ENCODE assay signal across 11 cellular contexts in the genomic region with DNA sequence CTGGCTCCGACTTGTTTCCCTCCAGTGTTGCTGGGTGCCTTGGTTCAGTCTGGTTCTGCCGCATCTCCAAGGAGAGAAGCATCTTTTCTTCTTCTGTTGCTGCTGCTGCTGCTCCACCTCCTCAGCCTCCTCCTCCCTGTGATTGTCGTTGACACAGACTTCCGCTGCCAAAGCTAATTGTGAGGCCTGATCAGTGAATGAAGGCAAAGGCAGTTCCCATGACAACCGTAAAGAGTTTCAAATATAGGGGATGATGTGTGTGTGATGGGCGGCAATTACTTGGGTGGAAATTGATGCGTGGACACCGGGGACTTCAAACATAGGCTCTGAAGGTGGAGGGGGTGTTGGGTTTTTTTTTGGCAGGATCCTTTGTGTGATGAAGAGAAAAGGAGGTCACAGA. TPM values are rescaled to one million over a fixed set of nuclear protein-coding genes. Genes with fewer than 3 reads are reported as not detected.
DNase-seq lines count a peak whose midpoint lies in the region; ATAC-seq, FAIRE-seq and TF ChIP-seq lines count a peak whose summit lies in the region.
"Had no signal": no experiment of that assay in that cellular context is flagged by ENCODE, and none has a peak within 500 bp of the region (broad histone marks: within the 10 kb centered on the region; RNA-seq: fewer than 3 reads in every experiment).

No MANE protein-coding gene starts in this region.

- ATAC-seq in CD4-positive, alpha-beta T cell (ENCODE audit: poor library complexity) = peak; percentile 58
- ATAC-seq in naive thymus-derived CD4-positive, alpha-beta T cell = peak; percentile 43
- no peak for ATAC-seq in HG02981 (IDR thresholded peaks at IDR 0.05; ENCODE audit: unreplicated experiment)

- H3K4me3 Mint-ChIP-seq in CD4-positive, alpha-beta T cell = peak overlapping the region; percentile 12
- peak overlapping the region; percentile 75 for H3K4me3 Mint-ChIP-seq in activated naive CD4-positive, alpha-beta T cell treated with anti-CD3 and anti-CD28 coated beads, Interleukin-2, amount 50 U/mL, for 24 hours
- peak overlapping the region in 7 of 10 donors; percentile 4 to 69 (median 15) for H3K4me3 Mint-ChIP-seq in naive thymus-derived CD4-positive, alpha-beta T cell

- intact Hi-C loops in CD4-positive, alpha-beta T cell (cut with DNase I, micrococcal nuclease) = loop anchor here in 1 of 2 experiments (1.0 kb wide), 1 partner anchor 12 kb away; no protein-coding TSS in a partner anchor
- intact Hi-C loops in naive thymus-derived CD4-positive, alpha-beta T cell (cut with micrococcal nuclease) = loop anchor here in 1 of 2 donors (1.0 kb wide), 1 partner anchor 12 kb away; no protein-coding TSS in a partner anchor

- peak overlapping the region; percentile 81 for H3K27ac Mint-ChIP-seq in CD4-positive, alpha-beta T cell
- peak overlapping the region; percentile 70 for H3K27ac Mint-ChIP-seq in activated naive CD4-positive, alpha-beta T cell treated with anti-CD3 and anti-CD28 coated beads, Interleukin-2, amount 50 U/mL, for 24 hours
- peak overlapping the region; percentile 68 to 95 (median 90) for H3K27ac Mint-ChIP-seq in naive thymus-derived CD4-positive, alpha-beta T cell

- no peaks in the 10 kb centered on the region for H3K9me3 Mint-ChIP-seq in CD4-positive, alpha-beta T cell
- H3K9me3 Mint-ChIP-seq in activated naive CD4-positive, alpha-beta T cell treated with anti-CD3 and anti-CD28 coated beads, Interleukin-2, amount 50 U/mL, for 24 hours = no peaks in the 10 kb centered on the region
- H3K9me3 Mint-ChIP-seq in naive thymus-derived CD4-positive, alpha-beta T cell = no peaks in the 10 kb centered on the region

- H3K9me3 ChIP-seq in CD4-positive, alpha-beta T cell (ENCODE audit: control insufficient read depth, low read length) = no peaks in the 10 kb centered on the region
- H3K9me3 ChIP-seq in HEK293 (ENCODE audit: control insufficient read depth, insufficient read depth, low read depth, low read length) (no peaks in the 10 kb centered on the region), osteoblast (ENCODE audit: low read depth, low read length) (no peaks in the 10 kb centered on the region)
- no peaks in the 10 kb centered on the region for H3K9me3 ChIP-seq in naive thymus-derived CD4-positive, alpha-beta T cell (ENCODE audit: control insufficient read depth in 2 of 3, low read length in 3 of 3)
- H3K9me3 ChIP-seq: tibial artery had no signal

- no peak overlapping the region for H3K4me2 ChIP-seq in osteoblast (ENCODE audit: insufficient read depth, low read length)

- H3K27ac ChIP-seq in CD4-positive, alpha-beta T cell (ENCODE audit: low read depth, low read length) = peak overlapping the region; percentile 39
- H3K27ac ChIP-seq in HEK293 (ENCODE audit: extremely low read depth, low read depth, low read length) (no peak overlapping the region), osteoblast (ENCODE audit: low read depth, low read length) (no peak overlapping the region)
- peak overlapping the region; percentile 63 for H3K27ac ChIP-seq in naive thymus-derived CD4-positive, alpha-beta T cell (ENCODE audit: low read depth, low read length)
- H3K27ac ChIP-seq: tibial artery had no signal

- peaks cover 81% of the 10 kb centered on the region for H3K4me1 Mint-ChIP-seq in CD4-positive, alpha-beta T cell (ENCODE audit: low read depth)
- H3K4me1 Mint-ChIP-seq in activated naive CD4-positive, alpha-beta T cell treated with anti-CD3 and anti-CD28 coated beads, Interleukin-2, amount 50 U/mL, for 24 hours = peaks cover 88% of the 10 kb centered on the region
- peaks cover 65 to 91% (median 77%) of the 10 kb centered on the region in 7 donors for H3K4me1 Mint-ChIP-seq in naive thymus-derived CD4-positive, alpha-beta T cell

- H3K4me3 ChIP-seq in HEK293 (ENCODE audit: low read depth, low read length) = no peak overlapping the region
- no peak overlapping the region for H3K4me3 ChIP-seq in naive thymus-derived CD4-positive, alpha-beta T cell (ENCODE audit: low read length)
- H3K4me3 ChIP-seq in osteoblast (ENCODE audit: insufficient read depth, low read length) = no peak overlapping the region
- H3K4me3 ChIP-seq: tibial artery had no signal

- POLR2A ChIA-PET in CD4-positive, alpha-beta T cell (lab: Charles Lee) = interaction anchor here (3.1 kb wide), 1 partner anchor 11 kb away, joined by 12 read pairs; no protein-coding TSS in a partner anchor
- POLR2A ChIA-PET in HEK293 (lab: Yijun Ruan, JAX) = no interaction called here
- POLR2A ChIA-PET in naive thymus-derived CD4-positive, alpha-beta T cell (lab: Charles Lee) = interaction anchor here (3.8 kb wide), 1 partner anchor 11 kb away, joined by 19 read pairs; no protein-coding TSS in a partner anchor

- CTCF ChIA-PET in CD4-positive, alpha-beta T cell (lab: Charles Lee) = no interaction called here
- CTCF ChIA-PET in HEK293 (lab: Yijun Ruan, JAX) = interaction anchor here (0.7 kb wide), 1 partner anchor 190 kb away, joined by 3 read pairs; no protein-coding TSS in a partner anchor
- CTCF ChIA-PET in naive thymus-derived CD4-positive, alpha-beta T cell (lab: Charles Lee) = interaction anchor here (0.7 kb wide), 1 partner anchor 156 kb away, joined by 3 read pairs; no protein-coding TSS in a partner anchor

- FAIRE-seq in GM12891 (lab: Jason Lieb, UNC) = no peak
- FAIRE-seq: bronchial epithelial cell had no signal

- H3K27me3 Mint-ChIP-seq in CD4-positive, alpha-beta T cell = no peaks in the 10 kb centered on the region
- H3K27me3 Mint-ChIP-seq in activated naive CD4-positive, alpha-beta T cell treated with anti-CD3 and anti-CD28 coated beads, Interleukin-2, amount 50 U/mL, for 24 hours = no peaks in the 10 kb centered on the region
- no peaks in the 10 kb centered on the region for H3K27me3 Mint-ChIP-seq in naive thymus-derived CD4-positive, alpha-beta T cell

- H3K27me3 ChIP-seq in CD4-positive, alpha-beta T cell (ENCODE audit: control insufficient read depth, insufficient read depth, low read length) = no peaks in the 10 kb centered on the region
- H3K27me3 ChIP-seq in naive thymus-derived CD4-positive, alpha-beta T cell (ENCODE audit: control insufficient read depth in 2 of 2, insufficient read depth in 2 of 2, low read length in 2 of 2) = no peaks in the 10 kb centered on the region
- peaks cover 7% of the 10 kb centered on the region for H3K27me3 ChIP-seq in osteoblast (ENCODE audit: insufficient read depth, low read length)
- H3K27me3 ChIP-seq: tibial artery had no signal

- H3K36me3 Mint-ChIP-seq in CD4-positive, alpha-beta T cell (ENCODE audit: low read depth) = peaks cover 8% of the 10 kb centered on the region
- peaks cover 3% of the 10 kb centered on the region for H3K36me3 Mint-ChIP-seq in activated naive CD4-positive, alpha-beta T cell treated with anti-CD3 and anti-CD28 coated beads, Interleukin-2, amount 50 U/mL, for 24 hours
- peaks cover 0 to 8% (median 0%) of the 10 kb centered on the region in 5 donors for H3K36me3 Mint-ChIP-seq in naive thymus-derived CD4-positive, alpha-beta T cell

- no peak for TF ChIP-seq POLR2A in GM12891 (IDR thresholded peaks at IDR 0.05; ENCODE audit: low read depth, low read length)

- peak in 7 of 10 experiments; percentile 13 to 67 (median 36) for DNase-seq in CD4-positive, alpha-beta T cell
- peak in 7 of 9 donors; percentile 40 to 77 (median 65) for DNase-seq in naive thymus-derived CD4-positive, alpha-beta T cell
- DNase-seq in GM12891 (ENCODE audit: insufficient read length, low spot score) (no peak), ACHN (no peak), osteoblast (ENCODE audit: insufficient read length, low spot score, missing footprints) (no peak)
- DNase-seq: NCI-H1105 had no signal

- peaks cover 24% of the 10 kb centered on the region for H3K4me1 ChIP-seq in HEK293 (ENCODE audit: control insufficient read depth, insufficient read depth, low read length)
- H3K4me1 ChIP-seq in naive thymus-derived CD4-positive, alpha-beta T cell (ENCODE audit: control insufficient read depth in 2 of 2, insufficient read depth in 2 of 2, low read length in 2 of 2) = peaks cover 9 to 53% of the 10 kb centered on the region in 2 donors
- H3K4me1 ChIP-seq in osteoblast (ENCODE audit: insufficient read depth, low read length) = peaks cover 17% of the 10 kb centered on the region

- no peak overlapping the region for H2AFZ ChIP-seq in osteoblast (ENCODE audit: low read length)

- H3K36me3 ChIP-seq in HEK293 (ENCODE audit: control insufficient read depth in 2 of 2, insufficient read depth in 1 of 2, low read length in 2 of 2) = no peaks in the 10 kb centered on the region
- H3K36me3 ChIP-seq in naive thymus-derived CD4-positive, alpha-beta T cell (ENCODE audit: control insufficient read depth in 2 of 3, insufficient read depth in 3 of 3, low read length in 3 of 3) = no peaks in the 10 kb centered on the region
- no peaks in the 10 kb centered on the region for H3K36me3 ChIP-seq in osteoblast (ENCODE audit: insufficient read depth, low read length)
- H3K36me3 ChIP-seq: tibial artery had no signal

- in situ Hi-C loops in ACHN (cut with HindIII; ENCODE audit: low pct_ligation_motif_present, low pct_unique_long_range_greater_than_20kb, low sequenced_read_pairs) = no loop called here

- no peak for TF ChIP-seq CTCF in CD4-positive, alpha-beta T cell (IDR thresholded peaks at IDR 0.05)
- no peak for TF ChIP-seq CTCF in HEK293 (tag by site-specific recombination; IDR thresholded peaks at IDR 0.05)
- TF ChIP-seq CTCF in osteoblast (IDR thresholded peaks at IDR 0.05; ENCODE audit: extremely low read depth, low read depth, low read length) = no peak

- H4K20me1 ChIP-seq in osteoblast (ENCODE audit: insufficient read depth, low read length) = peaks cover 33% of the 10 kb centered on the region

- H3K79me2 ChIP-seq in osteoblast (ENCODE audit: insufficient read depth, low read length) = no peaks in the 10 kb centered on the region

TF ChIP-seq in HEK293, 187 proteins besides CTCF, POLR2A, EP300 and RAD21:
- peak; percentile 76 for TF ChIP-seq EGR2 (tag by site-specific recombination; IDR thresholded peaks at IDR 0.05; ENCODE audit: low read depth)
- TF ChIP-seq ZBTB1 (tag by site-specific recombination; IDR thresholded peaks at IDR 0.05) = no peak
- peak; percentile 52; the same call in 1 of the 2 replicates for TF ChIP-seq ZFHX2 (tag by site-specific recombination; conservative IDR thresholded peaks at IDR 0.05)
TF ChIP-seq in HEK293: peak in this region for 2.

TF ChIP-seq in GM12891, 5 proteins besides CTCF, POLR2A, EP300 and RAD21:
- no peak for TF ChIP-seq POLR2AphosphoS5 (IDR thresholded peaks at IDR 0.05; ENCODE audit: low read depth, low read length)
- no peak for TF ChIP-seq TAF1 (IDR thresholded peaks at IDR 0.05; ENCODE audit: low read depth, low read length)
- no peak for TF ChIP-seq SPI1 (IDR thresholded peaks at IDR 0.05; ENCODE audit: low read depth, low read length)
- no peak for TF ChIP-seq POU2F2 (IDR thresholded peaks at IDR 0.05; ENCODE audit: low read depth, low read length)
- TF ChIP-seq PAX5 (IDR thresholded peaks at IDR 0.05; ENCODE audit: insufficient read depth, low read length, severe bottlenecking) = no peak

RNA-seq across cellular contexts. Expression of a gene that starts 13.7 kb away (rescaled TPM):
- total RNA-seq in CD4-positive, alpha-beta T cell = 10 to 100 TPM; 22.2 to 24.1 TPM
- 10 to 100 TPM; 19.1 to 38.6 (median 28.6) TPM for total RNA-seq in naive thymus-derived CD4-positive, alpha-beta T cell
- polyA plus RNA-seq in naive thymus-derived CD4-positive, alpha-beta T cell = 1 to 10 TPM in 1 of 2 donors, under 1 TPM in 1; 0.77 to 1.1 TPM
- polyA plus RNA-seq in GM12891 (2012; ENCODE audit: low read depth, missing spikeins) = 9.6 TPM
- total RNA-seq in osteoblast = 4.7 and 8.0 TPM in 2 replicates

Comparison
In these comparisons a context has a peak if more than half of its experiments do, and no peak if none do; other contexts are left out.
1. DNase-seq: peak in CD4-positive, alpha-beta T cell (7 of 10) and naive thymus-derived CD4-positive, alpha-beta T cell (7 of 9); none in GM12891 (single experiment), ACHN (single experiment) and osteoblast (single experiment).
2. H3K27ac ChIP-seq: peak in CD4-positive, alpha-beta T cell (single experiment) and naive thymus-derived CD4-positive, alpha-beta T cell (single experiment); none in HEK293 (single experiment) and osteoblast (single experiment).
3. H3K4me3 Mint-ChIP-seq: peak in every context shown above with its lines; median percentile 75 in activated naive CD4-positive, alpha-beta T cell treated with anti-CD3 and anti-CD28 coated beads, Interleukin-2, amount 50 U/mL, for 24 hours; 15 in naive thymus-derived CD4-positive, alpha-beta T cell; 12 in CD4-positive, alpha-beta T cell.
4. Peak in every context shown above with its lines, with median percentiles within 50 percentile points of each other: H3K27ac Mint-ChIP-seq.